Comparison of ENCODE assay signal across 14 cellular contexts in genomic region chr2:128535928-128536327, GRCh38.
DNase-seq lines count a peak whose midpoint lies in the region; ATAC-seq, FAIRE-seq and TF ChIP-seq lines count a peak whose summit lies in the region.
"Had no signal": no experiment of that assay in that cellular context is flagged by ENCODE, and none has a peak within 500 bp of the region (broad histone marks: within the 10 kb centered on the region; RNA-seq: fewer than 3 reads in every experiment).

No MANE protein-coding gene starts in this region.

- peak overlapping the region; percentile 74 for H2AFZ ChIP-seq in IMR-90 (replicated peaks; ENCODE audit: low read length, poor library complexity)

- no peaks in the 10 kb centered on the region for H3K27me3 ChIP-seq in IMR-90 (ENCODE audit: control insufficient read depth, insufficient read depth, low read length)
- H3K27me3 ChIP-seq in bronchial epithelial cell (ENCODE audit: control insufficient read depth, insufficient read depth, low read length), result peaks cover 2% of the 10 kb centered on the region
- no peaks in the 10 kb centered on the region for H3K27me3 ChIP-seq in mesendoderm (ENCODE audit: insufficient read depth, low read length, poor library complexity)

- H2BK20ac ChIP-seq in IMR-90 (ENCODE audit: low read depth, low read length), result peak overlapping the region; percentile 91

- H3K79me2 ChIP-seq in mesendoderm (ENCODE audit: control insufficient read depth, insufficient read depth, low read length), result no peaks in the 10 kb centered on the region

- FAIRE-seq in bronchial epithelial cell (lab: Jason Lieb, UNC), result no peak

- peak overlapping the region; percentile 80; the same call in 1 of the 2 replicates for H3K27ac ChIP-seq in IMR-90 (ENCODE audit: insufficient read depth, low read length)
- no peak overlapping the region for H3K27ac ChIP-seq in mesendoderm (ENCODE audit: low read depth, low read length)
- H3K27ac ChIP-seq: coronary artery had no signal

- H2AK9ac ChIP-seq in IMR-90 (replicated peaks; ENCODE audit: low read depth, low read length, poor library complexity), result peak overlapping the region; percentile 60

- BruUV-seq in IMR-90 (replicated peaks; lab: Mats Ljungman, UMichigan), result no TSS peak

- H3K23ac ChIP-seq in IMR-90 (ENCODE audit: low read depth, low read length), result peak overlapping the region; percentile 79
- H3K23ac ChIP-seq in mesendoderm (ENCODE audit: low read length), result no peak overlapping the region

- no peaks in the 10 kb centered on the region for H3K9me3 ChIP-seq in IMR-90 (ENCODE audit: control insufficient read depth, insufficient read depth, low read length)

- no peak for TF ChIP-seq POLR2A in IMR-90 (IDR thresholded peaks at IDR 0.05; ENCODE audit: low read depth, low read length)

- H2BK120ac ChIP-seq in IMR-90 (ENCODE audit: low read depth, low read length), result peak overlapping the region; percentile 99
- no peak overlapping the region for H2BK120ac ChIP-seq in mesendoderm (ENCODE audit: low read depth, low read length)

- H4K8ac ChIP-seq in IMR-90 (ENCODE audit: low read depth in 2 of 2, low read length in 2 of 2) (peak overlapping the region in 1 of 2 experiments; percentile 75; a peak in 2 of 4 replicates), mesendoderm (ENCODE audit: low read depth, low read length) (no peak overlapping the region)

- H4K91ac ChIP-seq in IMR-90 (ENCODE audit: insufficient read depth, low read depth, low read length), result peak overlapping the region; percentile 80; the same call in 1 of the 2 replicates

- H3K4me3 ChIP-seq in IMR-90 (ENCODE audit: insufficient read depth, low read depth, low read length) (no peak overlapping the region), bronchial epithelial cell (ENCODE audit: low read depth, low read length) (no peak overlapping the region), mesendoderm (ENCODE audit: low read length) (no peak overlapping the region)
- H3K4me3 ChIP-seq: coronary artery had no signal

- in situ Hi-C loops in IMR-90 (cut with MboI; ENCODE audit: low sequenced_read_pairs), result loop anchor here (10.0 kb wide), 1 partner anchor 211 kb away; no protein-coding TSS in a partner anchor

- peaks cover 3% of the 10 kb centered on the region for H3K9me1 ChIP-seq in IMR-90 (ENCODE audit: insufficient read depth, low read length)

- H2BK5ac ChIP-seq in IMR-90 (ENCODE audit: low read depth, low read length, poor library complexity, severe bottlenecking), result peak overlapping the region; percentile 74
- no peak overlapping the region for H2BK5ac ChIP-seq in mesendoderm (ENCODE audit: low read length)

- no peak for TF ChIP-seq CTCF in IMR-90 (conservative IDR thresholded peaks at IDR 0.05; ENCODE audit: low read depth, low read length)
- TF ChIP-seq CTCF in bronchial epithelial cell (IDR thresholded peaks at IDR 0.05; ENCODE audit: insufficient read depth, low read length, severe bottlenecking), result no peak
- no peak for TF ChIP-seq CTCF in GM20000 (IDR thresholded peaks at IDR 0.05; ENCODE audit: extremely low read depth, missing control alignments)

- CTCF ChIA-PET in IMR-90 (lab: Yijun Ruan, JAX), result no interaction called here

- H3K9ac ChIP-seq in IMR-90 (ENCODE audit: low read depth, low read length) (no peak overlapping the region), mesendoderm (ENCODE audit: low read length) (no peak overlapping the region)

- H3K4ac ChIP-seq in IMR-90 (ENCODE audit: low read depth, low read length), result peak overlapping the region; percentile 88
- H3K4ac ChIP-seq in mesendoderm (ENCODE audit: low read depth, low read length), result no peak overlapping the region

- H3K4me1 ChIP-seq in IMR-90 (ENCODE audit: control insufficient read depth, insufficient read depth, low read length) (peaks cover 8% of the 10 kb centered on the region), mesendoderm (ENCODE audit: control insufficient read depth, low read depth, low read length) (peaks cover 8% of the 10 kb centered on the region)

- H3K14ac ChIP-seq in IMR-90 (replicated peaks; ENCODE audit: low read depth, low read length), result peak overlapping the region; percentile 91

- H2BK15ac ChIP-seq in IMR-90 (ENCODE audit: low read depth, low read length), result peak overlapping the region; percentile 40; the same call in 1 of the 3 replicates
- peak overlapping the region; percentile 22 for H2BK15ac ChIP-seq in mesendoderm (replicated peaks; ENCODE audit: low read depth)

- H2AK5ac ChIP-seq in IMR-90 (ENCODE audit: low read depth, low read length) (no peak overlapping the region), mesendoderm (ENCODE audit: low read length) (no peak overlapping the region)

- H3K18ac ChIP-seq in IMR-90 (ENCODE audit: low read depth, low read length) (peak overlapping the region; percentile 66), mesendoderm (ENCODE audit: low read length) (peak overlapping the region; percentile 72)

- TF ChIP-seq RAD21 in IMR-90 (IDR thresholded peaks at IDR 0.05; ENCODE audit: low read length), result peak; percentile 25; the same call in 1 of the 2 replicates

- H3K36me3 ChIP-seq in IMR-90 (ENCODE audit: control insufficient read depth, insufficient read depth, low read length), result no peaks in the 10 kb centered on the region
- H3K36me3 ChIP-seq in bronchial epithelial cell (ENCODE audit: control insufficient read depth, insufficient read depth, low read length), result no peaks in the 10 kb centered on the region
- no peaks in the 10 kb centered on the region for H3K36me3 ChIP-seq in mesendoderm (ENCODE audit: control insufficient read depth, insufficient read depth, low read length)

- ATAC-seq in IMR-90 (ENCODE audit: low read depth), result peak; percentile 59
- no peak for ATAC-seq in HG02759 (IDR thresholded peaks at IDR 0.05; ENCODE audit: unreplicated experiment)
- ATAC-seq: naive thymus-derived CD4-positive, alpha-beta T cell had no signal

- DNase-seq in AG20443 (ENCODE audit: low spot score) (peak; percentile 87), IMR-90 (peak; percentile 94), bronchial epithelial cell (ENCODE audit: low read depth) (peak; percentile 51), mesendoderm (peak; percentile 73), NCI-H526 (lab: John Stamatoyannopoulos, UW) (no peak), GM20000 (ENCODE audit: low spot score) (no peak)
- no peak for DNase-seq in stimulated activated CD4-positive, alpha-beta T cell treated with anti-CD3 and anti-CD28 coated beads, Interleukin-4, amount 100 ng/mL, for 24 hours
- DNase-seq: activated T-cell treated with anti-CD3 and anti-CD28 coated beads, Interleukin-2, amount 50 U/mL, for 48 hours; COR-L47; MM.1S; naive thymus-derived CD4-positive, alpha-beta T cell; substantia nigra had no signal

- 40% methylated on average over 3 of the region's 8 CpGs; no CpG with 5 or more reads in 1 of the 2 experiments for WGBS in IMR-90 (ENCODE audit: extremely low coverage in 2 of 2, insufficient read length in 1 of 2), 2 experiments
- WGBS in mesendoderm (ENCODE audit: extremely low coverage, insufficient coverage, low lambda C conversion rate), result no CpG with 5 or more reads among the region's 8 CpGs

- intact Hi-C loops in IMR-90 (cut with micrococcal nuclease), result loop anchor here (2.0 kb wide), 2 partner anchors 49 to 197 kb away; no protein-coding TSS in a partner anchor

- H3K79me1 ChIP-seq in IMR-90 (ENCODE audit: low read depth in 1 of 2, low read length in 2 of 2) (peaks cover 3 to 4% of the 10 kb centered on the region in 2 experiments; a peak in 1 of 4 replicates), mesendoderm (ENCODE audit: low read length) (no peaks in the 10 kb centered on the region)

- H4K20me1 ChIP-seq in IMR-90 (ENCODE audit: insufficient read depth, low read length), result no peaks in the 10 kb centered on the region

- peak overlapping the region; percentile 34; the same call in 1 of the 2 replicates for H3K4me2 ChIP-seq in IMR-90 (ENCODE audit: low read depth, low read length)
- H3K4me2 ChIP-seq in mesendoderm (ENCODE audit: low read length), result no peak overlapping the region

- POLR2A ChIA-PET in IMR-90 (lab: Charles Lee; ENCODE audit: unreplicated experiment), result no interaction called here

- dilution Hi-C loops in IMR-90 (cut with HindIII; ENCODE audit: low sequenced_read_pairs, unreplicated experiment), result no loop called here

- H3K56ac ChIP-seq in IMR-90 (ENCODE audit: extremely low read depth, insufficient read depth, low read length) (no peak overlapping the region; the same call in 1 of the 2 replicates), mesendoderm (ENCODE audit: low read length) (no peak overlapping the region)

- peak overlapping the region; percentile 49 for H4K5ac ChIP-seq in IMR-90 (ENCODE audit: low read depth, low read length)
- H4K5ac ChIP-seq in mesendoderm (ENCODE audit: low read length), result no peak overlapping the region

TF ChIP-seq in IMR-90, 13 proteins besides CTCF, POLR2A, EP300 and RAD21:
- no peak for TF ChIP-seq NFE2L2 (IDR thresholded peaks at IDR 0.05; ENCODE audit: low read depth, low read length)
- TF ChIP-seq BHLHE40 (IDR thresholded peaks at IDR 0.05; ENCODE audit: low read depth, low read length), result peak; percentile 85
- TF ChIP-seq MXI1 (IDR thresholded peaks at IDR 0.05; ENCODE audit: borderline replicate concordance, low read depth, low read length), result no peak
- TF ChIP-seq CEBPB (IDR thresholded peaks at IDR 0.05; ENCODE audit: low read depth, low read length), result no peak
- TF ChIP-seq USF2 (IDR thresholded peaks at IDR 0.05; ENCODE audit: low read depth, low read length), result no peak
- no peak for TF ChIP-seq RCOR1 (IDR thresholded peaks at IDR 0.05; ENCODE audit: insufficient replicate concordance, low read length)
- peak; percentile 89 for TF ChIP-seq FOS (IDR thresholded peaks at IDR 0.05; ENCODE audit: low read depth, low read length)
- TF ChIP-seq SMC3 (IDR thresholded peaks at IDR 0.05; ENCODE audit: low read depth, low read length), result peak; percentile 16; the same call in 1 of the 2 replicates

Comparison
In these comparisons a context has a peak if more than half of its experiments do, and no peak if none do; other contexts are left out.
1. DNase-seq: peak in AG20443 (single experiment), IMR-90 (single experiment), bronchial epithelial cell (single experiment) and mesendoderm (single experiment); none in NCI-H526 (0 of 2), stimulated activated CD4-positive, alpha-beta T cell treated with anti-CD3 and anti-CD28 coated beads, Interleukin-4, amount 100 ng/mL, for 24 hours (single experiment) and GM20000 (single experiment).